Comparison of ENCODE assay signal across 11 cellular contexts in the genomic region with DNA sequence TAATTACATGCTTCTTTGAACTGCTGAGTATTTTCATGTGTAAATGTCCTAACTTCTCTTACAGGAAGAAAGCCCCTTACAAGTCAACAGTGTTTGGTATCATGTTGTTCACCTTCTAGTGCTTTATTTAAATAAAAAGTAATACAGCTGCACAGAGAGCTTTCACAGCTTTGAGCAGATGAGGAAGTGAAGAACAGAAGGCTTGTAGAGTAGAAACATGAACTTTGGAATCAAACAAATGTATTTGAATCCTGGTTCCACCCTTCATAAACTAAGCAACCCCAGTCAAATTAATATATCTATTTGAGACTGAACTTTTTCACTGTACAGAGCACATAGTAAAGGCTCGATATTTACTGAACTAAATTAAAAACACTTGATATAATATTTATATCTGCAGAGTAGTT.
DNase-seq lines count a peak whose midpoint lies in the region; ATAC-seq and TF ChIP-seq lines count a peak whose summit lies in the region.
"Had no signal": no experiment of that assay in that cellular context is flagged by ENCODE, and none has a peak within 500 bp of the region (broad histone marks: within the 10 kb centered on the region; RNA-seq: fewer than 3 reads in every experiment).

No MANE protein-coding gene starts in this region.

- no peak overlapping the region for H4K91ac ChIP-seq in H9 (ENCODE audit: insufficient read length, low read depth, low read length)

- H3K4me3 ChIP-seq in left ventricle myocardium inferior = no peak overlapping the region
- H3K4me3 ChIP-seq: cardiac muscle cell, vagina had no signal

- H2BK12ac ChIP-seq in H9 (ENCODE audit: insufficient read length, low read depth, low read length) = no peak overlapping the region

- no peaks in the 10 kb centered on the region for H3K36me3 ChIP-seq in left ventricle myocardium inferior
- H3K36me3 ChIP-seq: cardiac muscle cell, vagina had no signal

- H3K36me3 Mint-ChIP-seq in H9 (ENCODE audit: insufficient read depth in 1 of 3, low read depth in 3 of 3) (no peaks in the 10 kb centered on the region), nephron progenitor cell (ENCODE audit: low read depth) (no peaks in the 10 kb centered on the region)

- H3K56ac ChIP-seq in H9 (ENCODE audit: insufficient read length, low read depth, low read length) = no peak overlapping the region

- H3K4ac ChIP-seq in H9 (ENCODE audit: low read depth, low read length) = no peak overlapping the region

- WGBS in H9 (ENCODE audit: extremely low coverage, insufficient read length, low lambda C conversion rate) = no CpG with 5 or more reads among the region's 1 CpG

- intact Hi-C loops in left ventricle myocardium inferior (cut with micrococcal nuclease) (no loop called here), left cardiac atrium (cut with DNase I) (no loop called here)

- H3K27me3 ChIP-seq in left ventricle myocardium inferior (ENCODE audit: low read depth) = no peaks in the 10 kb centered on the region
- H3K27me3 ChIP-seq in H9 (ENCODE audit: insufficient read depth, low read length) = no peaks in the 10 kb centered on the region
- H3K27me3 ChIP-seq: cardiac muscle cell, vagina had no signal

- no peak for DNase-seq in left ventricle myocardium inferior
- no peak for DNase-seq in left cardiac atrium
- DNase-seq in NCI-H69 (lab: John Stamatoyannopoulos, UW) = peak; percentile 30
- DNase-seq in H9 = no peak
- DNase-seq in omental fat pad (ENCODE audit: low spot score) = no peak
- DNase-seq in putamen (ENCODE audit: low spot score) = no peak
- DNase-seq in nephron progenitor cell = no peak
- DNase-seq: GOT3 had no signal

- TF ChIP-seq CTCF in left ventricle myocardium inferior (IDR thresholded peaks at IDR 0.05; ENCODE audit: borderline replicate concordance) (no peak), H9 (conservative IDR thresholded peaks at IDR 0.05) (no peak), omental fat pad (IDR thresholded peaks at IDR 0.05) (no peak), nephron progenitor cell (IDR thresholded peaks at IDR 0.05) (no peak)

- no peaks in the 10 kb centered on the region for H3K79me2 ChIP-seq in H9 (ENCODE audit: insufficient read depth, low read length)

- H3K23me2 ChIP-seq in H9 (ENCODE audit: insufficient read length, low read depth, low read length, poor library complexity, severe bottlenecking) = no peaks in the 10 kb centered on the region

- H2AK5ac ChIP-seq in H9 (ENCODE audit: insufficient read length, low read length) = no peak overlapping the region

- no peak overlapping the region for H3K9ac ChIP-seq in H9 (ENCODE audit: extremely low read depth, insufficient read length, low read length)

- no peak overlapping the region for H4K8ac ChIP-seq in H9 (replicated peaks; ENCODE audit: insufficient read length, low read depth, low read length)

- ATAC-seq in left cardiac atrium (no peak), HG02938 (IDR thresholded peaks at IDR 0.05; ENCODE audit: unreplicated experiment) (peak; percentile 67), omental fat pad (ENCODE audit: low FRiP score) (no peak)

- H2BK15ac ChIP-seq in H9 (ENCODE audit: low read depth, low read length) = no peak overlapping the region

- H2BK5ac ChIP-seq in H9 (ENCODE audit: insufficient read length, low read length) = no peak overlapping the region

- H3K27me3 Mint-ChIP-seq in H9 (ENCODE audit: low read depth) (no peaks in the 10 kb centered on the region), nephron progenitor cell (ENCODE audit: low read depth, poor library complexity) (no peaks in the 10 kb centered on the region)

- no peaks in the 10 kb centered on the region for H3K9me3 Mint-ChIP-seq in H9
- no peaks in the 10 kb centered on the region for H3K9me3 Mint-ChIP-seq in nephron progenitor cell

- H3K79me1 ChIP-seq in H9 (ENCODE audit: insufficient read depth, low read depth, low read length, poor library complexity, severe bottlenecking) = no peaks in the 10 kb centered on the region

- H3T11ph ChIP-seq in H9 (ENCODE audit: low read length) = no peak overlapping the region

- no peak overlapping the region for H2AFZ ChIP-seq in H9 (ENCODE audit: low read length)

- H3K18ac ChIP-seq in H9 (ENCODE audit: insufficient read length, low read depth, low read length) = no peak overlapping the region

- H3K14ac ChIP-seq in H9 (ENCODE audit: insufficient read depth, low read length) = no peak overlapping the region

- H2BK20ac ChIP-seq in H9 (ENCODE audit: low read depth, low read length, poor library complexity, severe bottlenecking) = no peak overlapping the region

- H3K4me1 ChIP-seq in left ventricle myocardium inferior (peaks cover 98% of the 10 kb centered on the region), H9 (ENCODE audit: insufficient read depth, low read length) (peaks cover 5% of the 10 kb centered on the region; the same call in 1 of the 2 replicates)

- H4K20me1 ChIP-seq in H9 (ENCODE audit: control insufficient read depth, insufficient read depth, insufficient read length) = no peaks in the 10 kb centered on the region

- peak overlapping the region; percentile 88 for H3K27ac ChIP-seq in left ventricle myocardium inferior (replicated peaks)
- no peak overlapping the region for H3K27ac ChIP-seq in H9 (ENCODE audit: insufficient read length, low read depth, low read length)
- H3K27ac ChIP-seq: cardiac muscle cell, vagina had no signal

- no peak overlapping the region for H3K4me2 ChIP-seq in H9 (ENCODE audit: insufficient read depth, insufficient read length, low read length)

- no peak overlapping the region for H2BK120ac ChIP-seq in H9 (ENCODE audit: low read depth, low read length, poor library complexity, severe bottlenecking)

- H3K27ac Mint-ChIP-seq in H9 (no peak overlapping the region), nephron progenitor cell (no peak overlapping the region)

- H3K9me3 ChIP-seq in left ventricle myocardium inferior (replicated peaks) (no peaks in the 10 kb centered on the region), H9 (ENCODE audit: control insufficient read depth, low read depth, low read length) (no peaks in the 10 kb centered on the region)
- H3K9me3 ChIP-seq: vagina had no signal

- no peak overlapping the region for H4K5ac ChIP-seq in H9 (ENCODE audit: insufficient read length, low read depth, low read length)

- peaks cover 20 to 38% of the 10 kb centered on the region in 2 experiments for H3K4me1 Mint-ChIP-seq in H9
- peaks cover 7% of the 10 kb centered on the region for H3K4me1 Mint-ChIP-seq in nephron progenitor cell

- no peak overlapping the region for H3K4me3 Mint-ChIP-seq in H9
- H3K4me3 Mint-ChIP-seq in nephron progenitor cell = no peak overlapping the region

- no peak overlapping the region for H3K23ac ChIP-seq in H9 (ENCODE audit: insufficient read length, low read depth, low read length)
